10 cellular contexts compared by ENCODE assay signal in genomic region chr5:95238560-95239325, GRCh38. TPM values are rescaled to one million over a fixed set of nuclear protein-coding genes. Genes with fewer than 3 reads are reported as not detected.
A peak's percentile ranks its signal among the peaks of the same experiment; 100 is the strongest.
DNase-seq lines count a peak whose midpoint lies in the region; ATAC-seq and TF ChIP-seq lines count a peak whose summit lies in the region.
"Had no signal": no experiment of that assay in that cellular context is flagged by ENCODE, and none has a peak within 500 bp of the region (broad histone marks: within the 10 kb centered on the region; RNA-seq: fewer than 3 reads in every experiment).

No MANE protein-coding gene starts in this region.

- peak overlapping the region; percentile 59; the same call in 1 of the 2 replicates for H3K4me3 Mint-ChIP-seq in HFFc6
- H3K4me3 Mint-ChIP-seq: activated naive CD8-positive, alpha-beta T cell had no signal

- H3K27ac Mint-ChIP-seq in HFFc6 = no peak overlapping the region
- H3K27ac Mint-ChIP-seq: activated naive CD8-positive, alpha-beta T cell had no signal

- no peak for ATAC-seq in GM18858 (IDR thresholded peaks at IDR 0.05; ENCODE audit: unreplicated experiment)
- ATAC-seq: Right ventricle myocardium inferior had no signal

- peaks cover 6% of the 10 kb centered on the region for H3K27me3 Mint-ChIP-seq in HFFc6 (ENCODE audit: insufficient read depth)

- no peaks in the 10 kb centered on the region for H3K9me3 Mint-ChIP-seq in HFFc6

- H3K36me3 Mint-ChIP-seq in HFFc6 (ENCODE audit: low read depth) = no peaks in the 10 kb centered on the region
- H3K36me3 Mint-ChIP-seq: activated naive CD8-positive, alpha-beta T cell had no signal

- H3K4me1 Mint-ChIP-seq in HFFc6 (ENCODE audit: low read depth) = peaks cover 15% of the 10 kb centered on the region

- DNase-seq in COLO829 (ENCODE audit: low spot score) = peak; percentile 15
- DNase-seq in HFFc6 = no peak
- DNase-seq in amniotic epithelial cell (ENCODE audit: low read depth) = peak; percentile 7
- peak; percentile 25 for DNase-seq in medulla oblongata (ENCODE audit: extremely low spot score)
- no peak for DNase-seq in stimulated activated CD4-positive, alpha-beta T cell treated with anti-CD3 and anti-CD28 coated beads, Interleukin-4, amount 100 ng/mL, for 24 hours
- DNase-seq in occipital lobe (lab: John Stamatoyannopoulos, UW) = no peak
- no peak for DNase-seq in stimulated activated CD4-positive, alpha-beta T cell treated with anti-CD3 and anti-CD28 coated beads, Interleukin-2, amount 100 ng/mL, for 48 hours

- peak; percentile 69 for TF ChIP-seq CTCF in HFFc6 (IDR thresholded peaks at IDR 0.05)

RNA-seq across cellular contexts. Expression of gene MCTP1, which starts 46.2 kb away (rescaled TPM):
- total RNA-seq in HFFc6 (2021; fragmentation: NEBNext Ultra II Directional; extraction: Animal tissue kit (Norgen Biotek cat#: 25700)) = 1 to 10 TPM; 1.0 to 5.2 (median 3.9) TPM
- total RNA-seq in occipital lobe = 147 TPM

Comparison
In these comparisons a context has a peak if more than half of its experiments do, and no peak if none do; other contexts are left out.
1. DNase-seq: peak in COLO829 (single experiment), amniotic epithelial cell (single experiment) and medulla oblongata (single experiment); none in HFFc6 (single experiment), stimulated activated CD4-positive, alpha-beta T cell treated with anti-CD3 and anti-CD28 coated beads, Interleukin-4, amount 100 ng/mL, for 24 hours (single experiment), occipital lobe (single experiment) and stimulated activated CD4-positive, alpha-beta T cell treated with anti-CD3 and anti-CD28 coated beads, Interleukin-2, amount 100 ng/mL, for 48 hours (0 of 2).
2. RNA of gene MCTP1, which starts 46.2 kb away (total RNA-seq): 147 TPM in occipital lobe (single experiment); 1.0 to 5.2 TPM in HFFc6; every median in the first group is over 10 times any median in the second.